ENCODE assay signal across 8 cellular contexts in the genomic region with DNA sequence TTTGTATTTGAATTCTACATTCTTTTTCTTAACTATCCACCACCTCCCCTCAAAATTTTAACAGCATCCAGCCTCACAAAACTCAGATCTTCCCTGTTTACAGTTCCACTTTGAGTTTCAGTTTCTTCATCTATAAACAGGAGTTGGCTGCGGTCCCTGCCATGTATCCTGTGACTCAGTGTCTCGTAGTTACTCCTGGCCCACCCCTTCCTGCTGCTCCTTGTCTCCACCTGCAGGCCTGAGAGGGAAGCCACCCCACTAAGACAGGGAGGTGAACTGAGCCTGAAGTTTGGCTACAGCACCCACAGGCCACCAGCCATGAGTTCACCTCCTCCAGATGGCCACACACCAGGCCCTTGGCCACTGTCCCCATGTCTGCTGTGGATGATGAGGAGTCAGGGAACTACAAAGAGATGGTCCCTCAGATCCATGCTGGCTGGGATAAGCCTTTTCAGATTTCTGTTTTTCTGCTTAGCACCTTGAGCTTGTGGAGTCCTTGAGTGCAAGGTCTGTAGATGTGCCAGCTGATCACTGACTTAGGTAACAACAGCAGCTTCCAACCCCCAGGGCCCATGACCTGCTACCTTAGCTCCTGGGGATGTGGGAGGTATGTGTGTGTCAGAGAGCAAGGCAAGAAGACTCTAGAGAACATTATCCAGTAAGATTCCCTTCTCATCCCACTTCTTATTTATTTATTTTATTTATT. TPM values are rescaled to one million over a fixed set of nuclear protein-coding genes. Genes with fewer than 3 reads are reported as not detected.
DNase-seq lines count a peak whose midpoint lies in the region; ATAC-seq and TF ChIP-seq lines count a peak whose summit lies in the region.

No MANE protein-coding gene starts in this region.

- no peaks in the 10 kb centered on the region for H3K36me3 ChIP-seq in Panc1 (ENCODE audit: control insufficient read depth, insufficient read depth, low read length)

- no peak overlapping the region for H3K4me3 ChIP-seq in Panc1 (ENCODE audit: low read depth in 2 of 2, low read length in 2 of 2)

- ATAC-seq in GM21786 (IDR thresholded peaks at IDR 0.05; ENCODE audit: unreplicated experiment) (peak; percentile 44), Panc1 (peak; percentile 62; the same call in 1 of the 2 replicates), HG03571 (IDR thresholded peaks at IDR 0.05; ENCODE audit: unreplicated experiment) (no peak)

- in situ Hi-C loops in Panc1 (cut with HindIII; ENCODE audit: low pct_unique_long_range_greater_than_20kb, low sequenced_read_pairs): no loop called here

- H3K4me1 ChIP-seq in Panc1 (ENCODE audit: control insufficient read depth, insufficient read depth, low read length): no peaks in the 10 kb centered on the region

- intact Hi-C loops in Panc1 (cut with micrococcal nuclease; ENCODE audit: unreplicated experiment): loop anchor here (10.0 kb wide), 1 partner anchor 548 kb away; a partner anchor contains a TSS

- no peak overlapping the region for H3K27ac ChIP-seq in C4-2B
- H3K27ac ChIP-seq in Panc1 (ENCODE audit: low read length): no peak overlapping the region

- CTCF ChIA-PET in Panc1 (lab: Charles Lee): no interaction called here

- BruUV-seq in Panc1 (replicated peaks; lab: Mats Ljungman, UMichigan): no TSS peak

- TF ChIP-seq CTCF in C4-2B (conservative IDR thresholded peaks at IDR 0.05) (peak; percentile 83), Panc1 (IDR thresholded peaks at IDR 0.05) (peak; percentile 56)

- DNase-seq in Panc1 (ENCODE audit: low read depth, low spot score) (no peak), amniotic epithelial cell (ENCODE audit: low read depth) (peak; percentile 55), medulla oblongata (ENCODE audit: extremely low spot score) (peak; percentile 48), COLO668 (lab: John Stamatoyannopoulos, UW; ENCODE audit: unreplicated experiment) (no peak), kidney glomerular epithelial cell (lab: John Stamatoyannopoulos, UW) (no peak)

- POLR2A ChIA-PET in Panc1 (lab: Charles Lee): no interaction called here

- H3K9me3 ChIP-seq in Panc1 (ENCODE audit: control insufficient read depth, insufficient read depth, low read depth, low read length): no peaks in the 10 kb centered on the region

- H3K27me3 ChIP-seq in Panc1 (ENCODE audit: control insufficient read depth, insufficient read depth, low read length): peaks cover 15% of the 10 kb centered on the region

RNA-seq across cellular contexts. Expression of a gene that starts 37.5 kb away (rescaled TPM):
- not detected for total RNA-seq in Panc1 (2021; ENCODE audit: unreplicated experiment)
- polyA plus RNA-seq in Panc1 (2012; ENCODE audit: insufficient read length): not detected

Comparison
In these comparisons a context has a peak if more than half of its experiments do, and no peak if none do; other contexts are left out.
1. DNase-seq: peak in amniotic epithelial cell (single experiment) and medulla oblongata (single experiment); none in Panc1 (single experiment), COLO668 (single experiment) and kidney glomerular epithelial cell (single experiment).